9 cellular contexts compared by ENCODE assay signal in the genomic region with DNA sequence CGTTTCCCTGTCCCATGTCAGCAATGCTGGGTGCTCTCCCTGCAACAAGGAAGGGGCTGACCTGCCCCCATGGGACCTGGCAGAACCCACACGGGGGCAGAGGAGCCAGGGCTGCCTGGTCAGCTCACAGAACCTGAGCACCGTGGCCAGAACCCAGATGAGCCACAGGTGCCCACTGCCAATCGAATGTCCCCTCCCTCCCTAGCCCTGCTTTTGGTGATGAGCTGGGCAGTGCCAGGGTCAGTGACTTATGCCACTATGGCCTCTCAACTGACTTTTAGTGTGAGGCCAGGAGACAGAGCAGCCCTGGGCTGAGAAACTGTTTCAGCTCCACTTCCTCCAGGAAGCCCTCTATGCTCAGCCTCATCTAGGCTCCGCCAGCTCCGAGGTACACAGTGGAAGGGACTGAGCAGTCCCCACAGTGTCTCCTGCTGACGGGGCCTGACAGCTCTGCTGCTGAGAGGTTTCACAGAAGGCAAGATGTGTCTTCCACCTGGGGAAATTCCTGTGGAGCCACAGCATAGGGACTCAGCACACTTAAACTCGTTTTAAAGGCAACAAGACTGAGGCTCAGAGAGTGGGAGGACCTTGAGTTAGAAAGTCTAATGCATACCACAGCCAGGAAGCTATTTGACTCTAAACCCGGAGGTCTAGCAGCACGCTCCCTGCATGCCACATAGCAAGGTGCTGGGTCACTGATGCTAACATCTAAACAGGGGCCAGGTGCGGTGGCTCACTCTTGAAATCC. TPM values are rescaled to one million over a fixed set of nuclear protein-coding genes. Genes with fewer than 3 reads are reported as not detected.
DNase-seq lines count a peak whose midpoint lies in the region; ATAC-seq, FAIRE-seq and TF ChIP-seq lines count a peak whose summit lies in the region.
"Had no signal": no experiment of that assay in that cellular context is flagged by ENCODE, and none has a peak within 500 bp of the region (broad histone marks: within the 10 kb centered on the region; RNA-seq: fewer than 3 reads in every experiment).

No MANE protein-coding gene starts in this region.

- H3K4me1 ChIP-seq in IMR-90 (ENCODE audit: control insufficient read depth, insufficient read depth, low read length) (peaks cover 28% of the 10 kb centered on the region), right atrium auricular region (peaks cover 3 to 79% of the 10 kb centered on the region in 2 donors), pancreas (peaks cover 11 to 18% (median 18%) of the 10 kb centered on the region in 3 donors)

- CTCF ChIA-PET in IMR-90 (lab: Yijun Ruan, JAX), result interaction anchor here (1.1 kb wide), 1 partner anchor 61 kb away, joined by 3 read pairs; no protein-coding TSS in a partner anchor

- H3K27me3 ChIP-seq in IMR-90 (ENCODE audit: control insufficient read depth, insufficient read depth, low read length) (no peaks in the 10 kb centered on the region), right atrium auricular region (no peaks in the 10 kb centered on the region), pancreas (no peaks in the 10 kb centered on the region)

- H4K91ac ChIP-seq in IMR-90 (ENCODE audit: insufficient read depth, low read depth, low read length), result peak overlapping the region; percentile 60

- H2BK5ac ChIP-seq in IMR-90 (ENCODE audit: low read depth, low read length, poor library complexity, severe bottlenecking), result peak overlapping the region; percentile 8

- no peak for ATAC-seq in IMR-90 (ENCODE audit: low read depth)
- ATAC-seq in stimulated activated naive CD8-positive, alpha-beta T cell treated with anti-CD3 and anti-CD28 coated beads, Interleukin-15, amount 100 ng/mL, for 72 hours, result peak; percentile 68
- ATAC-seq in pancreas, result no peak
- ATAC-seq in GM18858 (IDR thresholded peaks at IDR 0.05; ENCODE audit: unreplicated experiment), result no peak

- no peak overlapping the region for H3K23ac ChIP-seq in IMR-90 (ENCODE audit: low read depth, low read length)

- H2AK5ac ChIP-seq in IMR-90 (ENCODE audit: low read depth, low read length), result peak overlapping the region; percentile 94

- dilution Hi-C loops in IMR-90 (cut with HindIII; ENCODE audit: low sequenced_read_pairs, unreplicated experiment), result no loop called here

- peaks cover 16% of the 10 kb centered on the region; the same call in 1 of the 2 replicates for H3K9me1 ChIP-seq in IMR-90 (ENCODE audit: insufficient read depth, low read length)

- no peak for FAIRE-seq in pancreas (lab: Jason Lieb, UNC)

- H3K27ac ChIP-seq in IMR-90 (ENCODE audit: insufficient read depth, low read length) (no peak overlapping the region), right atrium auricular region (peak overlapping the region; percentile 75 to 77), pancreas (peak overlapping the region in 1 of 4 donors; percentile 91)

- intact Hi-C loops in IMR-90 (cut with micrococcal nuclease) (no loop called here), pancreas (cut with DNase I) (no loop called here)

- H2BK20ac ChIP-seq in IMR-90 (ENCODE audit: low read depth, low read length), result peak overlapping the region; percentile 81; the same call in 1 of the 2 replicates

- H3K27me3 Mint-ChIP-seq in stimulated activated naive CD8-positive, alpha-beta T cell treated with anti-CD3 and anti-CD28 coated beads, Interleukin-15, amount 100 ng/mL, for 72 hours, result no peaks in the 10 kb centered on the region

- peak overlapping the region; percentile 4 for H2AFZ ChIP-seq in IMR-90 (replicated peaks; ENCODE audit: low read length, poor library complexity)

- peaks cover 3 to 11% of the 10 kb centered on the region in 2 experiments; a peak in 2 of 4 replicates for H3K79me1 ChIP-seq in IMR-90 (ENCODE audit: low read depth in 1 of 2, low read length in 2 of 2)

- peak overlapping the region; percentile 28; the same call in 1 of the 2 replicates for H4K5ac ChIP-seq in IMR-90 (ENCODE audit: low read depth, low read length)

- H3K36me3 ChIP-seq in IMR-90 (ENCODE audit: control insufficient read depth, insufficient read depth, low read length), result no peaks in the 10 kb centered on the region
- no peaks in the 10 kb centered on the region for H3K36me3 ChIP-seq in right atrium auricular region
- no peaks in the 10 kb centered on the region for H3K36me3 ChIP-seq in pancreas

- H3K9ac ChIP-seq in IMR-90 (ENCODE audit: low read depth, low read length), result no peak overlapping the region

- DNase-seq in IMR-90 (no peak), right atrium auricular region (ENCODE audit: low spot score) (no peak), pancreas (no peak), NCI-H774 (lab: John Stamatoyannopoulos, UW) (no peak), ureter (ENCODE audit: low spot score) (no peak)
- DNase-seq in activated CD4-positive, alpha-beta T cell treated with anti-CD3 and anti-CD28 coated beads, Interleukin-2, amount 50 U/mL, for 48 hours, result peak; percentile 32 to 51
- peak; percentile 33 to 53 for DNase-seq in stimulated activated naive CD8-positive, alpha-beta T cell treated with anti-CD3 and anti-CD28 coated beads, Interleukin-15, amount 100 ng/mL, for 72 hours
- DNase-seq: substantia nigra had no signal

- 86% methylated on average over 4 of the region's 11 CpGs; no CpG with 5 or more reads in 1 of the 2 experiments for WGBS in IMR-90 (ENCODE audit: extremely low coverage in 2 of 2, insufficient read length in 1 of 2), 2 experiments
- 83 to 85% methylated on average over 10 to 11 of the region's 11 CpGs for WGBS in pancreas, 2 donors

- POLR2A ChIA-PET in IMR-90 (lab: Charles Lee; ENCODE audit: unreplicated experiment), result no interaction called here

- H3K27ac Mint-ChIP-seq in stimulated activated naive CD8-positive, alpha-beta T cell treated with anti-CD3 and anti-CD28 coated beads, Interleukin-15, amount 100 ng/mL, for 72 hours, result peak overlapping the region; percentile 91 to 98

- in situ Hi-C loops in IMR-90 (cut with MboI; ENCODE audit: low sequenced_read_pairs), result no loop called here

- no peak for TF ChIP-seq CTCF in IMR-90 (conservative IDR thresholded peaks at IDR 0.05; ENCODE audit: low read depth, low read length)
- TF ChIP-seq CTCF in right atrium auricular region (IDR thresholded peaks at IDR 0.05), result no peak
- TF ChIP-seq CTCF in pancreas (IDR thresholded peaks at IDR 0.05), result no peak

- peak overlapping the region; percentile 63 for H3K4ac ChIP-seq in IMR-90 (ENCODE audit: low read depth, low read length)

- peak overlapping the region; percentile 49 to 77 for H3K4me3 Mint-ChIP-seq in stimulated activated naive CD8-positive, alpha-beta T cell treated with anti-CD3 and anti-CD28 coated beads, Interleukin-15, amount 100 ng/mL, for 72 hours

- no peak overlapping the region for H2AK9ac ChIP-seq in IMR-90 (replicated peaks; ENCODE audit: low read depth, low read length, poor library complexity)

- H2BK120ac ChIP-seq in IMR-90 (ENCODE audit: low read depth, low read length), result peak overlapping the region; percentile 68

- BruUV-seq in IMR-90 (replicated peaks; lab: Mats Ljungman, UMichigan), result no TSS peak

- no peak overlapping the region for H3K56ac ChIP-seq in IMR-90 (ENCODE audit: extremely low read depth, insufficient read depth, low read length)

- H3K4me3 ChIP-seq in IMR-90 (ENCODE audit: insufficient read depth, low read depth, low read length) (no peak overlapping the region), right atrium auricular region (no peak overlapping the region), pancreas (no peak overlapping the region)

- peaks cover 0 to 3% of the 10 kb centered on the region in 2 donors for H3K9me3 Mint-ChIP-seq in stimulated activated naive CD8-positive, alpha-beta T cell treated with anti-CD3 and anti-CD28 coated beads, Interleukin-15, amount 100 ng/mL, for 72 hours

- H3K9me3 ChIP-seq in IMR-90 (ENCODE audit: control insufficient read depth, insufficient read depth, low read length) (peaks cover 4% of the 10 kb centered on the region), right atrium auricular region (no peaks in the 10 kb centered on the region), pancreas (no peaks in the 10 kb centered on the region)

- peak overlapping the region; percentile 64; a peak in 2 of 4 replicates for H4K8ac ChIP-seq in IMR-90 (ENCODE audit: low read depth in 2 of 2, low read length in 2 of 2)

- H4K20me1 ChIP-seq in IMR-90 (ENCODE audit: insufficient read depth, low read length), result no peaks in the 10 kb centered on the region

- H3K4me1 Mint-ChIP-seq in stimulated activated naive CD8-positive, alpha-beta T cell treated with anti-CD3 and anti-CD28 coated beads, Interleukin-15, amount 100 ng/mL, for 72 hours, result peaks cover 85% of the 10 kb centered on the region

- H3K18ac ChIP-seq in IMR-90 (ENCODE audit: low read depth, low read length), result no peak overlapping the region

- no peak for TF ChIP-seq RAD21 in IMR-90 (IDR thresholded peaks at IDR 0.05; ENCODE audit: low read length)

- peak overlapping the region; percentile 64 for H3K14ac ChIP-seq in IMR-90 (replicated peaks; ENCODE audit: low read depth, low read length)

- no peak overlapping the region for H3K4me2 ChIP-seq in IMR-90 (ENCODE audit: low read depth, low read length)

- H2BK15ac ChIP-seq in IMR-90 (ENCODE audit: low read depth, low read length), result peak overlapping the region; percentile 9; the same call in 1 of the 3 replicates

- no peak for TF ChIP-seq POLR2A in IMR-90 (IDR thresholded peaks at IDR 0.05; ENCODE audit: low read depth, low read length)

TF ChIP-seq in IMR-90, 13 proteins besides CTCF, POLR2A, EP300 and RAD21:
- TF ChIP-seq RCOR1 (IDR thresholded peaks at IDR 0.05; ENCODE audit: insufficient replicate concordance, low read length), result no peak

RNA-seq across cellular contexts. Expression of a gene that starts 6.9 kb away (rescaled TPM):
- 6.9 and 8.1 TPM in 2 replicates for total RNA-seq in IMR-90 (2012; rRNA removed)
- 11.0 and 11.6 TPM in 2 replicates for polyA plus RNA-seq in IMR-90 (2012; rRNA removed)
- polyA plus RNA-seq in IMR-90 (2012; cell fraction: cytosol; rRNA removed), result 9.8 and 15.3 TPM in 2 replicates
- polyA plus RNA-seq in IMR-90 (2012; cell fraction: nucleus; rRNA removed; ENCODE audit: low replicate concordance), result 31.5 and 33.0 TPM in 2 replicates
- 10 to 100 TPM in 1 of 2 donors, 1 to 10 TPM in 1; 6.3 to 16.7 TPM for total RNA-seq in right atrium auricular region
- 1 to 10 TPM; 2.9 to 5.9 (median 3.2) TPM for total RNA-seq in pancreas
- 1 to 10 TPM; 5.1 to 6.0 TPM for polyA plus RNA-seq in pancreas
- total RNA-seq in ureter, result 3.6 TPM

Comparison
In these comparisons a context has a peak if more than half of its experiments do, and no peak if none do; other contexts are left out.
1. DNase-seq: peak in activated CD4-positive, alpha-beta T cell treated with anti-CD3 and anti-CD28 coated beads, Interleukin-2, amount 50 U/mL, for 48 hours (2 of 2) and stimulated activated naive CD8-positive, alpha-beta T cell treated with anti-CD3 and anti-CD28 coated beads, Interleukin-15, amount 100 ng/mL, for 72 hours (2 of 2); none in IMR-90 (single experiment), right atrium auricular region (single experiment), pancreas (0 of 6), NCI-H774 (single experiment) and ureter (single experiment).